7 cellular contexts compared by ENCODE assay signal in genomic region chr2:89830341-89831218, GRCh38.
DNase-seq lines count a peak whose midpoint lies in the region; ATAC-seq, FAIRE-seq and TF ChIP-seq lines count a peak whose summit lies in the region.
"Not testable (repeated sequence)": the region's sequence is repeated elsewhere in the genome, so short reads cannot be mapped to it uniquely, and the experiment has no call there.

No MANE protein-coding gene starts in this region.

- not testable (repeated sequence) for H4K20me1 ChIP-seq in endothelial cell of umbilical vein (replicated peaks; ENCODE audit: control insufficient read depth, extremely low read depth, insufficient read depth, low read length)

- peak; percentile 56 for DNase-seq in endothelial cell of umbilical vein (ENCODE audit: low read depth, low spot score)
- DNase-seq in lung (ENCODE audit: low spot score), result not testable (repeated sequence)

- not testable (repeated sequence) for FAIRE-seq in endothelial cell of umbilical vein (lab: Jason Lieb, UNC)

- BruUV-seq in endothelial cell of umbilical vein (replicated peaks; lab: Mats Ljungman, UMichigan), result not testable (repeated sequence)

- not testable (repeated sequence) for H3K79me2 ChIP-seq in endothelial cell of umbilical vein (ENCODE audit: control insufficient read depth, insufficient read depth, low read length)

- not testable (repeated sequence) for H3K27ac ChIP-seq in HUES6 (ENCODE audit: low read depth, low read length); endothelial cell of umbilical vein (ENCODE audit: insufficient read depth, low read depth, low read length); lung (ENCODE audit: low read depth in 1 of 2, low read length in 1 of 2)

- not testable (repeated sequence) for H3K36me3 ChIP-seq in HUES6 (ENCODE audit: control insufficient read depth, insufficient read depth, low read length); endothelial cell of umbilical vein (ENCODE audit: control insufficient read depth in 2 of 2, extremely low read depth in 1 of 2, insufficient read depth in 2 of 2, low read length in 2 of 2); lung (ENCODE audit: control insufficient read depth in 2 of 2, insufficient read depth in 2 of 2, low read length in 2 of 2)

- TF ChIP-seq CTCF in endothelial cell of umbilical vein (IDR thresholded peaks at IDR 0.05; ENCODE audit: extremely low read depth in 1 of 2, insufficient read depth in 1 of 2, low read depth in 1 of 2, low read length in 2 of 2); lung (IDR thresholded peaks at IDR 0.05; ENCODE audit: control extremely low read depth, extremely low read depth): not testable (repeated sequence)

- H3K9me3 ChIP-seq in HUES6 (ENCODE audit: control insufficient read depth, insufficient read depth, low read depth, low read length), result not testable (repeated sequence)
- H3K9me3 ChIP-seq in endothelial cell of umbilical vein (replicated peaks; ENCODE audit: control insufficient read depth, insufficient read depth, low read length), result peaks cover 35% of the 10 kb centered on the region
- peaks cover 32 to 34% of the 10 kb centered on the region in 2 donors for H3K9me3 ChIP-seq in lung (ENCODE audit: control insufficient read depth in 2 of 2, insufficient read depth in 1 of 2, low read length in 1 of 2)

- H3K4me2 ChIP-seq in endothelial cell of umbilical vein (ENCODE audit: insufficient read depth, low read length), result not testable (repeated sequence)

- peak overlapping the region; percentile 2; the same call in 1 of the 2 replicates for H3K4me3 ChIP-seq in HUES6 (ENCODE audit: low read depth, low read length)
- not testable (repeated sequence) for H3K4me3 ChIP-seq in endothelial cell of umbilical vein (replicated peaks in 1 of 3; ENCODE audit: insufficient read depth in 1 of 3, low read depth in 1 of 3, low read length in 3 of 3); lung

- H3K9me1 ChIP-seq in endothelial cell of umbilical vein (replicated peaks; ENCODE audit: control insufficient read depth, extremely low read depth, insufficient read depth, low read length), result not testable (repeated sequence)

- POLR2A ChIA-PET in endothelial cell of umbilical vein (lab: Charles Lee), result not testable (repeated sequence)

- dilution Hi-C loops in endothelial cell of umbilical vein (cut with MboI; ENCODE audit: extremely low pct_ligation_motif_present, low sequenced_read_pairs), result not testable (repeated sequence)

- ATAC-seq in GM18861 (IDR thresholded peaks at IDR 0.05; ENCODE audit: unreplicated experiment) (peak; percentile 35), GM21381 (IDR thresholded peaks at IDR 0.05; ENCODE audit: unreplicated experiment) (peak; percentile 43), HG02623 (IDR thresholded peaks at IDR 0.05; ENCODE audit: unreplicated experiment) (peak; percentile 29), HG03066 (IDR thresholded peaks at IDR 0.05; ENCODE audit: low read depth, unreplicated experiment) (peak; percentile 44), lung (ENCODE audit: insufficient read depth, low FRiP score) (peak; percentile 65)

- H2AFZ ChIP-seq in endothelial cell of umbilical vein (ENCODE audit: low read depth, low read length), result not testable (repeated sequence)

- 70 to 71% methylated on average over 14 of the region's 14 CpGs for WGBS in lung, 2 donors

- H3K9ac ChIP-seq in HUES6 (ENCODE audit: low read length); endothelial cell of umbilical vein (replicated peaks; ENCODE audit: extremely low read depth, insufficient read depth, low read length): not testable (repeated sequence)

- not testable (repeated sequence) for H3K27me3 ChIP-seq in HUES6 (ENCODE audit: control insufficient read depth, insufficient read depth, low read length); endothelial cell of umbilical vein (ENCODE audit: control insufficient read depth in 2 of 2, insufficient read depth in 2 of 2, low read length in 2 of 2); lung (ENCODE audit: control insufficient read depth, insufficient read depth)

- TF ChIP-seq POLR2A in endothelial cell of umbilical vein (IDR thresholded peaks at IDR 0.05; ENCODE audit: low read depth, low read length), result not testable (repeated sequence)

- CTCF ChIA-PET in endothelial cell of umbilical vein (lab: Charles Lee), result not testable (repeated sequence)

- not testable (repeated sequence) for H3K4me1 ChIP-seq in HUES6 (ENCODE audit: control insufficient read depth, insufficient read depth, low read length); endothelial cell of umbilical vein (ENCODE audit: control insufficient read depth, extremely low read depth, insufficient read depth, low read length); lung (ENCODE audit: control insufficient read depth in 2 of 2, insufficient read depth in 2 of 2, low read length in 2 of 2)

- intact Hi-C loops in endothelial cell of umbilical vein (cut with micrococcal nuclease), result not testable (repeated sequence)
